In the genomic region with DNA sequence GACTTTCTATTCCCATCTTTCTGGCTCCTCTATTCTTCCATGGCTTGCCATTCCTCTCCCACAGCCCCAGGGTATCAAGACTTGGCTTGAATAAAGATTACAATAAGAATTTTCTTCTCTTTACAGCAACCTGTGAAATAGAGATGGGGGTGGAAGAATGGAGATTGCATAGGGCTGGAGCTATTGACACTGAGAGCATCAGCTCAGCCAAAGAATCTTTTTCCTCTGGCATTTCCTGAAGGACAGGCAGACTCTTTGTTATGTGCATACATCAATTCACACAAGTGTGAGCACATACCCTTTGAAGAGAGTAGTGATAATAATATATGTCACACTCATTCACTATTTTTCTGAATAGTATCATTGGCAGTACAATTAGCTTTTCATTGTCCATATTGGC, we compare ENCODE assay signal across 1 cellular context.
TF ChIP-seq lines count a peak whose summit lies in the region.

No MANE protein-coding gene starts in this region.

TF ChIP-seq in H1, 55 proteins besides CTCF, POLR2A, EP300 and RAD21 (continued from another document):
- no peak for TF ChIP-seq SRF (IDR thresholded peaks at IDR 0.05; ENCODE audit: low read depth, low read length)
TF ChIP-seq in H1: peak in this region for 0.
